2 cellular contexts compared by ENCODE assay signal in the genomic region with DNA sequence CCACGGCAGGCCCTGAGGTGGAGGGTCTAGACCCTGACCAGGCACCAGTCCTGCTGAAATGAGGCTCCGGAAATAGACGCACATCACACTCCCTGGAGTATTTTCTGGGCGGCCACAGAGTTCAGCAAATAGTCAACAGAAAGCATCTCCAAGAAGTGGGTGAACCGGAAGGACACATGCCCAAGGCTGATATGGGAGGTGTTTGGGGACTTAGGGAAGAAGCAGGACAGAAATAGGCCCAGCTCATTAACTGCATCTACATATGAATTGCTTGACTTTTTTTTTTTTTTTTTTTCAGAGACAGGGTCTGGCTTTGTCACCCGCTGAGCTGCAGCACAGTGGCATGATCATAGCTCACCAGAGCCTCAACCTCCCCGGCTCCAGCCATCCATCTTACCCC.
TF ChIP-seq lines count a peak whose summit lies in the region.

No MANE protein-coding gene starts in this region.

TF ChIP-seq in HCT116, 20 proteins besides CTCF, POLR2A, EP300 and RAD21:
- TF ChIP-seq, protein P1, sequence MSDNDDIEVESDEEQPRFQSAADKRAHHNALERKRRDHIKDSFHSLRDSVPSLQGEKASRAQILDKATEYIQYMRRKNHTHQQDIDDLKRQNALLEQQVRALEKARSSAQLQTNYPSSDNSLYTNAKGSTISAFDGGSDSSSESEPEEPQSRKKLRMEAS (IDR thresholded peaks at IDR 0.05) = no peak
- TF ChIP-seq, protein P2, sequence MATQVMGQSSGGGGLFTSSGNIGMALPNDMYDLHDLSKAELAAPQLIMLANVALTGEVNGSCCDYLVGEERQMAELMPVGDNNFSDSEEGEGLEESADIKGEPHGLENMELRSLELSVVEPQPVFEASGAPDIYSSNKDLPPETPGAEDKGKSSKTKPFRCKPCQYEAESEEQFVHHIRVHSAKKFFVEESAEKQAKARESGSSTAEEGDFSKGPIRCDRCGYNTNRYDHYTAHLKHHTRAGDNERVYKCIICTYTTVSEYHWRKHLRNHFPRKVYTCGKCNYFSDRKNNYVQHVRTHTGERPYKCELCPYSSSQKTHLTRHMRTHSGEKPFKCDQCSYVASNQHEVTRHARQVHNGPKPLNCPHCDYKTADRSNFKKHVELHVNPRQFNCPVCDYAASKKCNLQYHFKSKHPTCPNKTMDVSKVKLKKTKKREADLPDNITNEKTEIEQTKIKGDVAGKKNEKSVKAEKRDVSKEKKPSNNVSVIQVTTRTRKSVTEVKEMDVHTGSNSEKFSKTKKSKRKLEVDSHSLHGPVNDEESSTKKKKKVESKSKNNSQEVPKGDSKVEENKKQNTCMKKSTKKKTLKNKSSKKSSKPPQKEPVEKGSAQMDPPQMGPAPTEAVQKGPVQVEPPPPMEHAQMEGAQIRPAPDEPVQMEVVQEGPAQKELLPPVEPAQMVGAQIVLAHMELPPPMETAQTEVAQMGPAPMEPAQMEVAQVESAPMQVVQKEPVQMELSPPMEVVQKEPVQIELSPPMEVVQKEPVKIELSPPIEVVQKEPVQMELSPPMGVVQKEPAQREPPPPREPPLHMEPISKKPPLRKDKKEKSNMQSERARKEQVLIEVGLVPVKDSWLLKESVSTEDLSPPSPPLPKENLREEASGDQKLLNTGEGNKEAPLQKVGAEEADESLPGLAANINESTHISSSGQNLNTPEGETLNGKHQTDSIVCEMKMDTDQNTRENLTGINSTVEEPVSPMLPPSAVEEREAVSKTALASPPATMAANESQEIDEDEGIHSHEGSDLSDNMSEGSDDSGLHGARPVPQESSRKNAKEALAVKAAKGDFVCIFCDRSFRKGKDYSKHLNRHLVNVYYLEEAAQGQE (IDR thresholded peaks at IDR 0.05; ENCODE audit: low read depth) = no peak
- TF ChIP-seq TCF7L2 (IDR thresholded peaks at IDR 0.05; ENCODE audit: borderline replicate concordance, extremely low read depth, insufficient read depth, insufficient read length) (no peak), EZH2phosphoT487 (IDR thresholded peaks at IDR 0.05; ENCODE audit: borderline replicate concordance) (no peak), POLR2AphosphoS5 (IDR thresholded peaks at IDR 0.05; ENCODE audit: low read depth, low read length) (no peak), ZFX (IDR thresholded peaks at IDR 0.05) (no peak), EGR1 (IDR thresholded peaks at IDR 0.05; ENCODE audit: low read depth) (no peak), JUND (IDR thresholded peaks at IDR 0.05) (no peak), FOSL1 (IDR thresholded peaks at IDR 0.05; ENCODE audit: low read depth) (no peak), ELF1 (IDR thresholded peaks at IDR 0.05; ENCODE audit: borderline replicate concordance, low read depth) (no peak), EZH2 (IDR thresholded peaks at IDR 0.05) (no peak), SIN3A (IDR thresholded peaks at IDR 0.05; ENCODE audit: low read depth) (no peak), CEBPB (IDR thresholded peaks at IDR 0.05; ENCODE audit: low read depth) (no peak), SP1 (IDR thresholded peaks at IDR 0.05; ENCODE audit: low read depth) (no peak), CBX3 (IDR thresholded peaks at IDR 0.05; ENCODE audit: low read depth) (no peak)
- TF ChIP-seq, protein P3, sequence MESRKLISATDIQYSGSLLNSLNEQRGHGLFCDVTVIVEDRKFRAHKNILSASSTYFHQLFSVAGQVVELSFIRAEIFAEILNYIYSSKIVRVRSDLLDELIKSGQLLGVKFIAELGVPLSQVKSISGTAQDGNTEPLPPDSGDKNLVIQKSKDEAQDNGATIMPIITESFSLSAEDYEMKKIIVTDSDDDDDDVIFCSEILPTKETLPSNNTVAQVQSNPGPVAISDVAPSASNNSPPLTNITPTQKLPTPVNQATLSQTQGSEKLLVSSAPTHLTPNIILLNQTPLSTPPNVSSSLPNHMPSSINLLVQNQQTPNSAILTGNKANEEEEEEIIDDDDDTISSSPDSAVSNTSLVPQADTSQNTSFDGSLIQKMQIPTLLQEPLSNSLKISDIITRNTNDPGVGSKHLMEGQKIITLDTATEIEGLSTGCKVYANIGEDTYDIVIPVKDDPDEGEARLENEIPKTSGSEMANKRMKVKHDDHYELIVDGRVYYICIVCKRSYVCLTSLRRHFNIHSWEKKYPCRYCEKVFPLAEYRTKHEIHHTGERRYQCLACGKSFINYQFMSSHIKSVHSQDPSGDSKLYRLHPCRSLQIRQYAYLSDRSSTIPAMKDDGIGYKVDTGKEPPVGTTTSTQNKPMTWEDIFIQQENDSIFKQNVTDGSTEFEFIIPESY (IDR thresholded peaks at IDR 0.05; ENCODE audit: extremely low read depth, insufficient replicate concordance, low read length) = no peak
- TF ChIP-seq, protein P4, sequence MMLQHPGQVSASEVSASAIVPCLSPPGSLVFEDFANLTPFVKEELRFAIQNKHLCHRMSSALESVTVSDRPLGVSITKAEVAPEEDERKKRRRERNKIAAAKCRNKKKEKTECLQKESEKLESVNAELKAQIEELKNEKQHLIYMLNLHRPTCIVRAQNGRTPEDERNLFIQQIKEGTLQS (IDR thresholded peaks at IDR 0.05) = no peak

TF ChIP-seq in K562, 482 proteins besides CTCF, POLR2A, EP300 and RAD21:
- TF ChIP-seq, protein P5, sequence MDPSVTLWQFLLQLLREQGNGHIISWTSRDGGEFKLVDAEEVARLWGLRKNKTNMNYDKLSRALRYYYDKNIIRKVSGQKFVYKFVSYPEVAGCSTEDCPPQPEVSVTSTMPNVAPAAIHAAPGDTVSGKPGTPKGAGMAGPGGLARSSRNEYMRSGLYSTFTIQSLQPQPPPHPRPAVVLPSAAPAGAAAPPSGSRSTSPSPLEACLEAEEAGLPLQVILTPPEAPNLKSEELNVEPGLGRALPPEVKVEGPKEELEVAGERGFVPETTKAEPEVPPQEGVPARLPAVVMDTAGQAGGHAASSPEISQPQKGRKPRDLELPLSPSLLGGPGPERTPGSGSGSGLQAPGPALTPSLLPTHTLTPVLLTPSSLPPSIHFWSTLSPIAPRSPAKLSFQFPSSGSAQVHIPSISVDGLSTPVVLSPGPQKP (CRISPR knock-in tag; IDR thresholded peaks at IDR 0.05) = no peak
- TF ChIP-seq GABPA (tag; conservative IDR thresholded peaks at IDR 0.05; ENCODE audit: low read depth) = peak; percentile 48
- no peak for TF ChIP-seq IFI16 (CRISPR knock-in tag; IDR thresholded peaks at IDR 0.05)
- no peak for TF ChIP-seq ZNF140 (CRISPR knock-in tag; IDR thresholded peaks at IDR 0.05)
- TF ChIP-seq, protein P6, sequence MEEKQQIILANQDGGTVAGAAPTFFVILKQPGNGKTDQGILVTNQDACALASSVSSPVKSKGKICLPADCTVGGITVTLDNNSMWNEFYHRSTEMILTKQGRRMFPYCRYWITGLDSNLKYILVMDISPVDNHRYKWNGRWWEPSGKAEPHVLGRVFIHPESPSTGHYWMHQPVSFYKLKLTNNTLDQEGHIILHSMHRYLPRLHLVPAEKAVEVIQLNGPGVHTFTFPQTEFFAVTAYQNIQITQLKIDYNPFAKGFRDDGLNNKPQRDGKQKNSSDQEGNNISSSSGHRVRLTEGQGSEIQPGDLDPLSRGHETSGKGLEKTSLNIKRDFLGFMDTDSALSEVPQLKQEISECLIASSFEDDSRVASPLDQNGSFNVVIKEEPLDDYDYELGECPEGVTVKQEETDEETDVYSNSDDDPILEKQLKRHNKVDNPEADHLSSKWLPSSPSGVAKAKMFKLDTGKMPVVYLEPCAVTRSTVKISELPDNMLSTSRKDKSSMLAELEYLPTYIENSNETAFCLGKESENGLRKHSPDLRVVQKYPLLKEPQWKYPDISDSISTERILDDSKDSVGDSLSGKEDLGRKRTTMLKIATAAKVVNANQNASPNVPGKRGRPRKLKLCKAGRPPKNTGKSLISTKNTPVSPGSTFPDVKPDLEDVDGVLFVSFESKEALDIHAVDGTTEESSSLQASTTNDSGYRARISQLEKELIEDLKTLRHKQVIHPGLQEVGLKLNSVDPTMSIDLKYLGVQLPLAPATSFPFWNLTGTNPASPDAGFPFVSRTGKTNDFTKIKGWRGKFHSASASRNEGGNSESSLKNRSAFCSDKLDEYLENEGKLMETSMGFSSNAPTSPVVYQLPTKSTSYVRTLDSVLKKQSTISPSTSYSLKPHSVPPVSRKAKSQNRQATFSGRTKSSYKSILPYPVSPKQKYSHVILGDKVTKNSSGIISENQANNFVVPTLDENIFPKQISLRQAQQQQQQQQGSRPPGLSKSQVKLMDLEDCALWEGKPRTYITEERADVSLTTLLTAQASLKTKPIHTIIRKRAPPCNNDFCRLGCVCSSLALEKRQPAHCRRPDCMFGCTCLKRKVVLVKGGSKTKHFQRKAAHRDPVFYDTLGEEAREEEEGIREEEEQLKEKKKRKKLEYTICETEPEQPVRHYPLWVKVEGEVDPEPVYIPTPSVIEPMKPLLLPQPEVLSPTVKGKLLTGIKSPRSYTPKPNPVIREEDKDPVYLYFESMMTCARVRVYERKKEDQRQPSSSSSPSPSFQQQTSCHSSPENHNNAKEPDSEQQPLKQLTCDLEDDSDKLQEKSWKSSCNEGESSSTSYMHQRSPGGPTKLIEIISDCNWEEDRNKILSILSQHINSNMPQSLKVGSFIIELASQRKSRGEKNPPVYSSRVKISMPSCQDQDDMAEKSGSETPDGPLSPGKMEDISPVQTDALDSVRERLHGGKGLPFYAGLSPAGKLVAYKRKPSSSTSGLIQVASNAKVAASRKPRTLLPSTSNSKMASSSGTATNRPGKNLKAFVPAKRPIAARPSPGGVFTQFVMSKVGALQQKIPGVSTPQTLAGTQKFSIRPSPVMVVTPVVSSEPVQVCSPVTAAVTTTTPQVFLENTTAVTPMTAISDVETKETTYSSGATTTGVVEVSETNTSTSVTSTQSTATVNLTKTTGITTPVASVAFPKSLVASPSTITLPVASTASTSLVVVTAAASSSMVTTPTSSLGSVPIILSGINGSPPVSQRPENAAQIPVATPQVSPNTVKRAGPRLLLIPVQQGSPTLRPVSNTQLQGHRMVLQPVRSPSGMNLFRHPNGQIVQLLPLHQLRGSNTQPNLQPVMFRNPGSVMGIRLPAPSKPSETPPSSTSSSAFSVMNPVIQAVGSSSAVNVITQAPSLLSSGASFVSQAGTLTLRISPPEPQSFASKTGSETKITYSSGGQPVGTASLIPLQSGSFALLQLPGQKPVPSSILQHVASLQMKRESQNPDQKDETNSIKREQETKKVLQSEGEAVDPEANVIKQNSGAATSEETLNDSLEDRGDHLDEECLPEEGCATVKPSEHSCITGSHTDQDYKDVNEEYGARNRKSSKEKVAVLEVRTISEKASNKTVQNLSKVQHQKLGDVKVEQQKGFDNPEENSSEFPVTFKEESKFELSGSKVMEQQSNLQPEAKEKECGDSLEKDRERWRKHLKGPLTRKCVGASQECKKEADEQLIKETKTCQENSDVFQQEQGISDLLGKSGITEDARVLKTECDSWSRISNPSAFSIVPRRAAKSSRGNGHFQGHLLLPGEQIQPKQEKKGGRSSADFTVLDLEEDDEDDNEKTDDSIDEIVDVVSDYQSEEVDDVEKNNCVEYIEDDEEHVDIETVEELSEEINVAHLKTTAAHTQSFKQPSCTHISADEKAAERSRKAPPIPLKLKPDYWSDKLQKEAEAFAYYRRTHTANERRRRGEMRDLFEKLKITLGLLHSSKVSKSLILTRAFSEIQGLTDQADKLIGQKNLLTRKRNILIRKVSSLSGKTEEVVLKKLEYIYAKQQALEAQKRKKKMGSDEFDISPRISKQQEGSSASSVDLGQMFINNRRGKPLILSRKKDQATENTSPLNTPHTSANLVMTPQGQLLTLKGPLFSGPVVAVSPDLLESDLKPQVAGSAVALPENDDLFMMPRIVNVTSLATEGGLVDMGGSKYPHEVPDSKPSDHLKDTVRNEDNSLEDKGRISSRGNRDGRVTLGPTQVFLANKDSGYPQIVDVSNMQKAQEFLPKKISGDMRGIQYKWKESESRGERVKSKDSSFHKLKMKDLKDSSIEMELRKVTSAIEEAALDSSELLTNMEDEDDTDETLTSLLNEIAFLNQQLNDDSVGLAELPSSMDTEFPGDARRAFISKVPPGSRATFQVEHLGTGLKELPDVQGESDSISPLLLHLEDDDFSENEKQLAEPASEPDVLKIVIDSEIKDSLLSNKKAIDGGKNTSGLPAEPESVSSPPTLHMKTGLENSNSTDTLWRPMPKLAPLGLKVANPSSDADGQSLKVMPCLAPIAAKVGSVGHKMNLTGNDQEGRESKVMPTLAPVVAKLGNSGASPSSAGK (IDR thresholded peaks at IDR 0.05) = no peak
TF ChIP-seq in K562: peak in this region for 1.
